ENCODE assay signal across 25 cellular contexts in the genomic region with DNA sequence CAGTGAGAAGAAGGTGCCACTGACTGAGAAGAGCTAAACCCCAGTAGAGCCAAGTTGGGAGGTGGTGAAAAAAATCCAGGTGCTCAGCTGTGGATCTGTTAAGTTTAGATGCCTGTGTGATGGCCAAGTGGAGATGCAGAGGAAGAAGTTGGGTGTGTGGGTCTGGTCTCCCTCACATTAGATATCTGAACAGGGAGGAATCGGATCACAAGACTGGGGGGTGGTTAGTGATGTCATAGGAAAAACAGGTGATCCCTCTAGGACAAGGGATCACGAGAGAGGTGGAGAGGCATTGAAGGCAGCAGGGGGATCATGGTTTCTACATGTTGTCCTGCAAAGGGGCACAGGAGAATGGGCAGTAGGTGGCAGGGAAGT. TPM values are rescaled to one million over a fixed set of nuclear protein-coding genes. Genes with fewer than 3 reads are reported as not detected.
"Had no signal": no experiment of that assay in that cellular context is flagged by ENCODE, and none has a peak within 500 bp of the region (broad histone marks: within the 10 kb centered on the region; RNA-seq: fewer than 3 reads in every experiment).

No MANE protein-coding gene starts in this region.

- H3K4me1 ChIP-seq: gastroesophageal sphincter, heart left ventricle, upper lobe of right lung had no signal

- FAIRE-seq: colon, keratinocyte, TTC549 had no signal

- H3K27ac Mint-ChIP-seq: activated naive CD4-positive, alpha-beta T cell treated with anti-CD3 and anti-CD28 coated beads, Interleukin-2, amount 50 U/mL, for 72 hours; activated T-cell treated with anti-CD3 and anti-CD28 coated beads, Interleukin-2, amount 50 U/mL, for 24 hours; activated T-helper 17 cell treated with anti-CD3 and anti-CD28 coated beads, Interleukin-2, amount 50 U/mL, for 72 hours; effector memory CD8-positive, alpha-beta T cell; naive B cell had no signal

- H3K4me1 Mint-ChIP-seq: activated T-helper 17 cell treated with anti-CD3 and anti-CD28 coated beads, Interleukin-2, amount 50 U/mL, for 72 hours; naive B cell had no signal

- H3K27ac ChIP-seq: brain microvascular endothelial cell, gastroesophageal sphincter, heart left ventricle, upper lobe of right lung, WERI-Rb-1 had no signal

- H3K27me3 Mint-ChIP-seq: progenitor cell of endocrine pancreas had no signal

- H3K36me3 ChIP-seq: brain microvascular endothelial cell, gastroesophageal sphincter, heart left ventricle, upper lobe of right lung, WERI-Rb-1 had no signal

- H3K4me3 ChIP-seq: dorsolateral prefrontal cortex, gastroesophageal sphincter, heart left ventricle, upper lobe of right lung had no signal

- H3K4me3 Mint-ChIP-seq: activated T-cell treated with anti-CD3 and anti-CD28 coated beads, Interleukin-2, amount 50 U/mL, for 24 hours; activated T-helper 17 cell treated with anti-CD3 and anti-CD28 coated beads, Interleukin-2, amount 50 U/mL, for 72 hours; effector memory CD8-positive, alpha-beta T cell; naive B cell had no signal

- H3K9me3 ChIP-seq: gastroesophageal sphincter, heart left ventricle, upper lobe of right lung had no signal

- H3K27me3 ChIP-seq: brain microvascular endothelial cell, dorsolateral prefrontal cortex, gastroesophageal sphincter, heart left ventricle, upper lobe of right lung had no signal

- ATAC-seq: activated naive CD4-positive, alpha-beta T cell treated with anti-CD3 and anti-CD28 coated beads, Interleukin-2, amount 50 U/mL, for 72 hours; activated T-helper 17 cell treated with anti-CD3 and anti-CD28 coated beads, Interleukin-2, amount 50 U/mL, for 72 hours; effector memory CD8-positive, alpha-beta T cell; gastroesophageal sphincter; heart left ventricle; left colon; stimulated activated naive CD8-positive, alpha-beta T cell treated with anti-CD3 and anti-CD28 coated beads, Interleukin-15, Interleukin-2, amounts not matched to agents 100 U/mL and 50 U/mL, for 24 hours had no signal

- DNase-seq: activated CD4-positive, alpha-beta T cell treated with anti-CD3 and anti-CD28 coated beads for 1 hour; activated CD8-positive, alpha-beta memory T cell treated with anti-CD3 and anti-CD28 coated beads, Interleukin-2, amount 50 U/mL, for 4 hours; activated T-cell treated with anti-CD3 and anti-CD28 coated beads, Interleukin-2, amount 50 U/mL, for 24 hours; aorta; central memory CD4-positive, alpha-beta T cell; effector memory CD8-positive, alpha-beta T cell; heart left ventricle; left colon; mesenchymal stem cell; naive B cell; retina; stimulated activated CD4-positive, alpha-beta T cell treated with anti-CD3 and anti-CD28 coated beads, Interleukin-4, amount 100 ng/mL, for 24 hours; stimulated activated naive CD8-positive, alpha-beta T cell treated with anti-CD3 and anti-CD28 coated beads, Interleukin-15, Interleukin-2, amounts not matched to agents 100 U/mL and 50 U/mL, for 24 hours; upper lobe of right lung had no signal

RNA-seq across cellular contexts. Expression of gene KCNK1, which starts 22.6 kb away (rescaled TPM):
- total RNA-seq: osteocyte had no signal
